In the genomic region with DNA sequence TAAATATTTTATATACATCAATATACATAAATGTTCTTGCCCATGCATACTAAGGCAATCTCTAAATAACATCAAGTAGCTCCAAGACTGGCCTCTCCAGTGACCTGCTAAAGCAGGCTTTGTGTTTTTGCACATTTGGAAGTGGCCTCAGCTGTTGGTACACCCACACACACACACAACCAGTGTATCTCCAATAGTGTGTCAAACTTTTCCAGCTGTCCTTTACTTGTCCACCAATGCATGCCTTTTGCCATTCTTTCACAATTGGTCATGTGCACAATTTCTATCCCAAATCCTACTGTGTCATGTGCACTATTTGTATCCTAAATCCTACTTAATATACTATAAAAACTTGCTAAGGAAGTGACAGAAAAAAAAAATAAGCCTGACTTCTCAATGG, we compare ENCODE assay signal across 1 cellular context.
TF ChIP-seq lines count a peak whose summit lies in the region.

No MANE protein-coding gene starts in this region.

TF ChIP-seq in H1, 55 proteins besides CTCF, POLR2A, EP300 and RAD21:
- TF ChIP-seq EZH2 (IDR thresholded peaks at IDR 0.05; ENCODE audit: low read depth, low read length, severe bottlenecking) (no peak), NANOG (IDR thresholded peaks at IDR 0.05; ENCODE audit: insufficient read depth, low read depth, low read length, poor library complexity, severe bottlenecking) (no peak), JUND (IDR thresholded peaks at IDR 0.05; ENCODE audit: low read length) (no peak), CHD1 (IDR thresholded peaks at IDR 0.05; ENCODE audit: low read depth, low read length) (no peak), POLR2AphosphoS5 (IDR thresholded peaks at IDR 0.05; ENCODE audit: low read depth, low read length) (0 out of 2 replicates have a peak, but pooled peaks have one; percentile 37), JUN (IDR thresholded peaks at IDR 0.05; ENCODE audit: low read depth, low read length) (no peak)
TF ChIP-seq in H1: peak in this region for 1.
